ENCODE assay signal across 13 cellular contexts in the genomic region with DNA sequence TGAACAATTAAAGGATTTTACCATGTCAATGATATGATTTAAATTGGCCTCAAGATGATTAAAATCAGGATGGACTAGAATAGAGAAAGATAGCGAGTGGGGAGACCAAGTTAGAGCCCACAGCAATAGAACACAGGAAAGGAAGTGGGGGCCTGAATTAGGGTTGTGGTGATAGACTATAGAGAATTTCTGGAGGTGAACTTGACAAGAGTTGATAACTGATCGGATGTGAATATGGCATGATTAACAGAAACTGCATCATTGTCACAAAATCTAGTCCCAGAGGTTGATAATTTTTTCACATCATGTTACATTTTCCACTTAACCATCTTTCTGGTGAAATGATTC. TPM values are rescaled to one million over a fixed set of nuclear protein-coding genes. Genes with fewer than 3 reads are reported as not detected.
DNase-seq lines count a peak whose midpoint lies in the region; ATAC-seq and TF ChIP-seq lines count a peak whose summit lies in the region.
"Had no signal": no experiment of that assay in that cellular context is flagged by ENCODE, and none has a peak within 500 bp of the region (broad histone marks: within the 10 kb centered on the region; RNA-seq: fewer than 3 reads in every experiment).

No MANE protein-coding gene starts in this region.

- TF ChIP-seq CTCF in neural progenitor cell (IDR thresholded peaks at IDR 0.05) = no peak

- H3K4me1 Mint-ChIP-seq in neural progenitor cell = peaks cover 2% of the 10 kb centered on the region

- no peak for DNase-seq in SW480 (ENCODE audit: low spot score)
- DNase-seq in DMS79 treated with DMSO at 0.1 percent for 48 hours (lab: John Stamatoyannopoulos, UW) = no peak
- DNase-seq in neural progenitor cell (ENCODE audit: low spot score) = no peak
- no peak for DNase-seq in kidney glomerular epithelial cell (lab: John Stamatoyannopoulos, UW)
- DNase-seq: ACHN; GF-D8; NCI-H1105 treated with DMSO at 0.1 percent for 48 hours; stimulated activated CD4-positive, alpha-beta T cell treated with anti-CD3 and anti-CD28 coated beads, Interleukin-12 subunit alpha, Interleukin-12 subunit beta, amount 100 ng/mL, for 4 hours; stimulated activated naive CD4-positive, alpha-beta T cell treated with Interleukin-2 at 50 U/mL for 16 hours had no signal

- H2AFZ ChIP-seq in neural progenitor cell (replicated peaks) = no peak overlapping the region

- H3K27me3 ChIP-seq in BLaER1 (no peaks in the 10 kb centered on the region), neural progenitor cell (no peaks in the 10 kb centered on the region)

- H3K4me1 ChIP-seq in BLaER1 = peaks cover 19% of the 10 kb centered on the region
- H3K4me1 ChIP-seq in neural progenitor cell = no peaks in the 10 kb centered on the region

- H3K27ac Mint-ChIP-seq in neural progenitor cell = no peak overlapping the region

- H3K36me3 ChIP-seq in BLaER1 = no peaks in the 10 kb centered on the region
- H3K36me3 ChIP-seq in neural progenitor cell = no peaks in the 10 kb centered on the region

- no peak overlapping the region for H3K4me3 Mint-ChIP-seq in neural progenitor cell

- H3K4me2 ChIP-seq in BLaER1 (peak overlapping the region; percentile 68), neural progenitor cell (no peak overlapping the region)

- peak; percentile 51 for ATAC-seq in GM19372 (IDR thresholded peaks at IDR 0.05; ENCODE audit: low read depth, unreplicated experiment)
- ATAC-seq in HG02852 (IDR thresholded peaks at IDR 0.05; ENCODE audit: unreplicated experiment) = peak; percentile 56
- ATAC-seq in HG03558 (IDR thresholded peaks at IDR 0.05; ENCODE audit: extremely low read depth, unreplicated experiment) = peak; percentile 24

- H4K20me1 ChIP-seq in BLaER1 = no peaks in the 10 kb centered on the region
- H4K20me1 ChIP-seq in neural progenitor cell (ENCODE audit: low read depth) = no peaks in the 10 kb centered on the region

- no peaks in the 10 kb centered on the region for H3K36me3 Mint-ChIP-seq in neural progenitor cell

- H3K27ac ChIP-seq in BLaER1 (no peak overlapping the region), neural progenitor cell (no peak overlapping the region)

- no peaks in the 10 kb centered on the region for H3K79me2 ChIP-seq in neural progenitor cell (ENCODE audit: low read depth)

- no peak overlapping the region for H3K4me3 ChIP-seq in BLaER1
- no peak overlapping the region for H3K4me3 ChIP-seq in neural progenitor cell

- peaks cover 2% of the 10 kb centered on the region for H3K27me3 Mint-ChIP-seq in neural progenitor cell (ENCODE audit: insufficient read depth, low read depth)

- no peaks in the 10 kb centered on the region for H3K9me3 Mint-ChIP-seq in neural progenitor cell

- H3K9ac ChIP-seq in BLaER1 = no peak overlapping the region; the same call in 1 of the 2 replicates
- H3K9ac ChIP-seq in neural progenitor cell = no peak overlapping the region

- H3K9me3 ChIP-seq in BLaER1 (no peaks in the 10 kb centered on the region), neural progenitor cell (ENCODE audit: low read depth) (no peaks in the 10 kb centered on the region)

- H3F3A ChIP-seq in neural progenitor cell (ENCODE audit: low read depth) = no peaks in the 10 kb centered on the region

RNA-seq across cellular contexts. Expression of a gene that starts 26.3 kb away (rescaled TPM):
- total RNA-seq in neural progenitor cell (ENCODE audit: low replicate concordance) = 0.17 TPM in 1 of 2 replicates, not detected in the other
